In the genomic region with DNA sequence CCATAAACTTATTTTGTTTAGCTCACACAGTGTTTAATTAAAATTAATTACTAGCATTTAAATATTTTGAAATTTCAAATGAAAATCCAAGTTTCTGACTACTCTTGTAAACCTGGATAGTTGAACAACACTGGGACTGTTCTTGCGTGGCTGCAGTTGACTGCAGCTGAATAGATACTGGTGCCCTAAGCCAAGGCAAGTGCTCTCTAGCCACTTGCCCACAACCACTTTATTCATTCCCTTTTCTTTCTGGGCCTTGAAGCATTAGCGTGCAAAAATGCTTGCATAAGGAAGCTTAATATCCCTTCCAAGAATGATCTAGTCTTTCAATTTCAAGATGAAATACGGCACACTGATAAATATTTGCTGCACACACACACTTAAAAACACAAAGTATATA, we compare ENCODE assay signal across 23 cellular contexts.
"Had no signal": no experiment of that assay in that cellular context is flagged by ENCODE, and none has a peak within 500 bp of the region (broad histone marks: within the 10 kb centered on the region; RNA-seq: fewer than 3 reads in every experiment).

No MANE protein-coding gene starts in this region.

- H3K27ac ChIP-seq: ascending aorta, gastrocnemius medialis, hepatocyte, neural progenitor cell, right lobe of liver, testis, transverse colon had no signal

- H3K27me3 Mint-ChIP-seq: activated naive CD8-positive, alpha-beta T cell treated with anti-CD3 and anti-CD28 coated beads, Interleukin-2, amount 10 ng/mL, durations not matched to agents 7 days and 5 days; effector memory CD8-positive, alpha-beta T cell; naive thymus-derived CD8-positive, alpha-beta T cell had no signal

- H3K4me3 ChIP-seq: ascending aorta, gastrocnemius medialis, hepatocyte, neural progenitor cell, right lobe of liver, testis, transverse colon had no signal

- H3K9me3 Mint-ChIP-seq: activated naive CD4-positive, alpha-beta T cell treated with anti-CD3 and anti-CD28 coated beads for 36 hours; activated naive CD8-positive, alpha-beta T cell treated with anti-CD3 and anti-CD28 coated beads, Interleukin-2, amount 10 ng/mL, durations not matched to agents 7 days and 5 days; mesothelial cell of epicardium; T-helper 2 cell treated with Interferon-gamma antibody and Interleukin-4, amounts not matched to agents 5 μg/mL and 100 μg/mL, for 36 hours had no signal

- H3K9me3 ChIP-seq: ascending aorta, gastrocnemius medialis, right lobe of liver, testis, transverse colon had no signal

- H3K36me3 Mint-ChIP-seq: activated naive CD8-positive, alpha-beta T cell treated with anti-CD3 and anti-CD28 coated beads, Interleukin-2, amount 10 ng/mL, durations not matched to agents 7 days and 5 days; mesothelial cell of epicardium; naive thymus-derived CD8-positive, alpha-beta T cell had no signal

- H3K36me3 ChIP-seq: ascending aorta, gastrocnemius medialis, neural progenitor cell, right lobe of liver, transverse colon had no signal

- H3K27me3 ChIP-seq: ascending aorta, gastrocnemius medialis, hepatocyte, neural progenitor cell, right lobe of liver, testis, transverse colon had no signal

- DNase-seq: activated CD4-positive, alpha-beta T cell treated with anti-CD3 and anti-CD28 coated beads for 4 hours; activated CD4-positive, alpha-beta T cell treated with anti-CD3 and anti-CD28 coated beads, Interleukin-2, amount 50 U/mL, for 4 hours; activated effector memory CD4-positive, alpha-beta T cell treated with anti-CD3 and anti-CD28 coated beads, Interleukin-2, amount 50 U/mL, for 16 hours; activated naive CD4-positive, alpha-beta T cell treated with anti-CD3 and anti-CD28 coated beads for 36 hours; activated naive CD8-positive, alpha-beta T cell treated with anti-CD3 and anti-CD28 coated beads, Interleukin-2, amount 10 ng/mL, durations not matched to agents 7 days and 5 days; activated T-cell treated with anti-CD3 and anti-CD28 coated beads for 4 hours; cortex of kidney; effector memory CD8-positive, alpha-beta T cell; erythroblast; gastrocnemius medialis; left colon; mammary epithelial cell; naive thymus-derived CD8-positive, alpha-beta T cell; right lobe of liver; stimulated activated CD4-positive, alpha-beta T cell treated with anti-CD3 and anti-CD28 coated beads, Interleukin-2, amount 100 ng/mL, for 48 hours; stimulated activated naive CD4-positive, alpha-beta T cell treated with Interleukin-2 at 50 U/mL for 16 hours; testis; transverse colon had no signal

- H3K4me3 Mint-ChIP-seq: activated naive CD4-positive, alpha-beta T cell treated with anti-CD3 and anti-CD28 coated beads for 36 hours; activated naive CD8-positive, alpha-beta T cell treated with anti-CD3 and anti-CD28 coated beads, Interleukin-2, amount 10 ng/mL, durations not matched to agents 7 days and 5 days; effector memory CD8-positive, alpha-beta T cell; mesothelial cell of epicardium; naive thymus-derived CD8-positive, alpha-beta T cell; neural progenitor cell; T-helper 2 cell treated with Interferon-gamma antibody and Interleukin-4, amounts not matched to agents 5 μg/mL and 100 μg/mL, for 36 hours had no signal

- H3K27ac Mint-ChIP-seq: activated naive CD4-positive, alpha-beta T cell treated with anti-CD3 and anti-CD28 coated beads for 36 hours; activated naive CD8-positive, alpha-beta T cell treated with anti-CD3 and anti-CD28 coated beads, Interleukin-2, amount 10 ng/mL, durations not matched to agents 7 days and 5 days; effector memory CD8-positive, alpha-beta T cell; mesothelial cell of epicardium; naive thymus-derived CD8-positive, alpha-beta T cell; neural progenitor cell; T-helper 2 cell treated with Interferon-gamma antibody and Interleukin-4, amounts not matched to agents 5 μg/mL and 100 μg/mL, for 36 hours had no signal

- H3K4me1 Mint-ChIP-seq: activated naive CD8-positive, alpha-beta T cell treated with anti-CD3 and anti-CD28 coated beads, Interleukin-2, amount 10 ng/mL, durations not matched to agents 7 days and 5 days; naive thymus-derived CD8-positive, alpha-beta T cell had no signal
